9 cellular contexts compared by ENCODE assay signal in genomic region chr14:77302926-77303325, GRCh38. TPM values are rescaled to one million over a fixed set of nuclear protein-coding genes. Genes with fewer than 3 reads are reported as not detected.
DNase-seq lines count a peak whose midpoint lies in the region; ATAC-seq and TF ChIP-seq lines count a peak whose summit lies in the region.
"Had no signal": no experiment of that assay in that cellular context is flagged by ENCODE, and none has a peak within 500 bp of the region (broad histone marks: within the 10 kb centered on the region; RNA-seq: fewer than 3 reads in every experiment).

No MANE protein-coding gene starts in this region.

- H3K27ac ChIP-seq in angular gyrus (ENCODE audit: low read depth, low read length) (peak overlapping the region; percentile 99), coronary artery (peak overlapping the region in 1 of 2 donors; percentile 61)
- no peak overlapping the region for H3K27ac ChIP-seq in naive thymus-derived CD4-positive, alpha-beta T cell (ENCODE audit: low read depth, low read length)

- no peak overlapping the region for H3K4me3 ChIP-seq in naive thymus-derived CD4-positive, alpha-beta T cell (ENCODE audit: low read length)
- no peak overlapping the region for H3K4me3 ChIP-seq in coronary artery

- H3K4me3 Mint-ChIP-seq in naive thymus-derived CD4-positive, alpha-beta T cell, result no peak overlapping the region

- peaks cover 0 to 15% (median 0%) of the 10 kb centered on the region in 7 donors for H3K4me1 Mint-ChIP-seq in naive thymus-derived CD4-positive, alpha-beta T cell

- H3K36me3 ChIP-seq in naive thymus-derived CD4-positive, alpha-beta T cell (ENCODE audit: control insufficient read depth in 2 of 3, insufficient read depth in 3 of 3, low read length in 3 of 3), result no peaks in the 10 kb centered on the region

- H3K27me3 Mint-ChIP-seq in naive thymus-derived CD4-positive, alpha-beta T cell, result no peaks in the 10 kb centered on the region

- TF ChIP-seq CTCF in coronary artery (IDR thresholded peaks at IDR 0.05), result no peak

- intact Hi-C loops in naive thymus-derived CD4-positive, alpha-beta T cell (cut with micrococcal nuclease), result loop anchor here (5.0 to 10.0 kb wide), 4 partner anchors 154 to 1294 kb away; partner anchors contain the start of genes AHSA1 (in 1 of the 2) and VIPAS39 (in 1 of the 2)

- peak overlapping the region in 2 of 9 donors; percentile 9 to 80 for H3K27ac Mint-ChIP-seq in naive thymus-derived CD4-positive, alpha-beta T cell

- peak; percentile 31 for ATAC-seq in naive thymus-derived CD4-positive, alpha-beta T cell

- CTCF ChIA-PET in naive thymus-derived CD4-positive, alpha-beta T cell (lab: Charles Lee), result interaction anchor here (0.5 kb wide), 1 partner anchor 263 kb away, joined by 4 read pairs; no protein-coding TSS in a partner anchor

- no peaks in the 10 kb centered on the region for H3K9me3 Mint-ChIP-seq in naive thymus-derived CD4-positive, alpha-beta T cell

- no peaks in the 10 kb centered on the region for H3K27me3 ChIP-seq in naive thymus-derived CD4-positive, alpha-beta T cell (ENCODE audit: control insufficient read depth in 2 of 2, insufficient read depth in 2 of 2, low read length in 2 of 2)

- POLR2A ChIA-PET in naive thymus-derived CD4-positive, alpha-beta T cell (lab: Charles Lee), result no interaction called here

- H3K4me1 ChIP-seq in naive thymus-derived CD4-positive, alpha-beta T cell (ENCODE audit: control insufficient read depth in 2 of 2, insufficient read depth in 2 of 2, low read length in 2 of 2), result no peaks in the 10 kb centered on the region

- no peaks in the 10 kb centered on the region for H3K9me3 ChIP-seq in naive thymus-derived CD4-positive, alpha-beta T cell (ENCODE audit: control insufficient read depth in 2 of 3, low read length in 3 of 3)

- in situ Hi-C loops in Caki2 (cut with HindIII; ENCODE audit: low pct_unique_long_range_greater_than_20kb, low sequenced_read_pairs), result no loop called here

- peaks cover 0 to 29% (median 12%) of the 10 kb centered on the region in 5 donors for H3K36me3 Mint-ChIP-seq in naive thymus-derived CD4-positive, alpha-beta T cell

- DNase-seq in Caki2 (ENCODE audit: low read depth) (peak; percentile 67), LoVo (ENCODE audit: low spot score) (peak; percentile 51), cortex of kidney (lab: John Stamatoyannopoulos, UW) (no peak), coronary artery (ENCODE audit: low spot score) (no peak), GF-D8 (lab: John Stamatoyannopoulos, UW) (no peak), NOMO-1 treated with DMSO at 0.1 percent for 48 hours (lab: John Stamatoyannopoulos, UW; ENCODE audit: unreplicated experiment) (no peak)
- DNase-seq in naive thymus-derived CD4-positive, alpha-beta T cell, result peak in 1 of 9 donors; percentile 56
- DNase-seq: NCI-H146 had no signal

RNA-seq across cellular contexts. Expression of gene POMT2, which starts 17.8 kb away (rescaled TPM):
- 9.4 and 27.4 TPM in 2 replicates for total RNA-seq in Caki2 (2014; rRNA removed; shearing (Covaris generic); ENCODE audit: low replicate concordance)
- 10 to 100 TPM in 2 of 5 experiments, 1 to 10 TPM in 3; 6.9 to 15.3 (median 9.4) TPM for total RNA-seq in naive thymus-derived CD4-positive, alpha-beta T cell
- polyA plus RNA-seq in naive thymus-derived CD4-positive, alpha-beta T cell, result under 1 TPM in 1 of 2 donors, not detected in 1; 0.39 TPM

RNA-seq across cellular contexts. Expression of gene GSTZ1, which starts 17.9 kb away (rescaled TPM):
- total RNA-seq in Caki2 (2014; rRNA removed; shearing (Covaris generic); ENCODE audit: low replicate concordance), result 42.0 and 49.7 TPM in 2 replicates
- 10 to 100 TPM in 3 of 5 experiments, 1 to 10 TPM in 2; 7.1 to 13.4 (median 11.5) TPM for total RNA-seq in naive thymus-derived CD4-positive, alpha-beta T cell
- polyA plus RNA-seq in naive thymus-derived CD4-positive, alpha-beta T cell, result 1 to 10 TPM; 5.6 to 9.5 TPM

RNA-seq across cellular contexts. Expression of gene NGB, which starts 31.9 kb away (rescaled TPM):
- total RNA-seq in Caki2 (2014; rRNA removed; shearing (Covaris generic); ENCODE audit: low replicate concordance), result 0.07 TPM in 1 of 2 replicates, not detected in the other
- total RNA-seq in naive thymus-derived CD4-positive, alpha-beta T cell, result not detected
- not detected for polyA plus RNA-seq in naive thymus-derived CD4-positive, alpha-beta T cell

Comparison
In these comparisons a context has a peak if more than half of its experiments do, and no peak if none do; other contexts are left out.
1. DNase-seq: peak in Caki2 (single experiment) and LoVo (single experiment); none in cortex of kidney (single experiment), coronary artery (single experiment), GF-D8 (single experiment) and NOMO-1 treated with DMSO at 0.1 percent for 48 hours (single experiment).